In the genomic region with DNA sequence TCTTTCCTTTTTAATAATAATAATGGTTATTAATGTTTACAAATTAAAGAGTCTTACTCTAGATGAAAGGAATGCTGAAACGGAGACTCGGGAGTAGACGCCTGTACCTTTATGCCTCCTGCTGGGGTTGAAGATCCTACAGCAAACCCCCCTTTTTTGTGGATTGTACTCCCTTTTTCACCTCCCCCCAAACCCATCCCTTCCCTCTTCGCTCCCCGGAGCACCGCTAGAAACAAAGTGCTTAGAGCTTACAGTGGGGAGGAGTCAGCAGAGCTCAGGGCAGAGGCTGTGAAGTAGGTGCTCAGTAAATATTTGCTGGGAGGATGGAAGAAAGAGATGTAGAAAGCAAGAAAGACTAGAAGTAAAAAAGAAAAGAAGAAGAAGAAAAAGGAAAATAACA, we compare ENCODE assay signal across 19 cellular contexts.
"Had no signal": no experiment of that assay in that cellular context is flagged by ENCODE, and none has a peak within 500 bp of the region (broad histone marks: within the 10 kb centered on the region; RNA-seq: fewer than 3 reads in every experiment).

No MANE protein-coding gene starts in this region.

- H3K4me3 ChIP-seq: dorsolateral prefrontal cortex, lung, spleen had no signal

- H3K9me3 ChIP-seq: spleen had no signal

- H3K4me1 ChIP-seq: foreskin keratinocyte, spleen had no signal

- H3K27ac ChIP-seq: brain microvascular endothelial cell, dorsolateral prefrontal cortex, foreskin keratinocyte, spleen had no signal

- H3K27me3 ChIP-seq: brain microvascular endothelial cell, foreskin keratinocyte, spleen had no signal

- ATAC-seq: activated naive CD8-positive, alpha-beta T cell treated with anti-CD3 and anti-CD28 coated beads, Interleukin-2, amount 50 U/mL, for 24 hours; foreskin keratinocyte; left colon; stimulated activated memory B cell treated with anti-CD40 and anti-IgM and Interleukin-4, amounts not matched to agents 10 μg/mL and 1 μg/mL and 100 μg/mL, for 72 hours had no signal

- H3K36me3 ChIP-seq: brain microvascular endothelial cell, spleen had no signal

- DNase-seq: activated CD4-positive, alpha-beta memory T cell treated with anti-CD3 and anti-CD28 coated beads, Interleukin-2, amount 10 ng/mL, durations not matched to agents 7 days and 5 days; activated CD4-positive, alpha-beta T cell treated with anti-CD3 and anti-CD28 coated beads for 48 hours; activated CD4-positive, CD25-positive, alpha-beta regulatory T cell; activated naive CD4-positive, alpha-beta T cell treated with Interleukin-2 at 50 U/mL for 16 hours; activated naive CD8-positive, alpha-beta T cell treated with anti-CD3 and anti-CD28 coated beads, Interleukin-2, amount 50 U/mL, for 24 hours; activated T-cell treated with anti-CD3 and anti-CD28 coated beads, Interleukin-2, amount 50 U/mL, for 1 hour; aorta; brain microvascular endothelial cell; central memory CD4-positive, alpha-beta T cell; dorsolateral prefrontal cortex; foreskin keratinocyte; hippocampal formation; islet precursor cell; left colon; occipital lobe; spleen; stimulated activated CD4-positive, alpha-beta T cell treated with anti-CD3 and anti-CD28 coated beads, Interleukin-4, amount 100 ng/mL, for 4 hours had no signal
